ENCODE assay signal across 9 cellular contexts in the genomic region with DNA sequence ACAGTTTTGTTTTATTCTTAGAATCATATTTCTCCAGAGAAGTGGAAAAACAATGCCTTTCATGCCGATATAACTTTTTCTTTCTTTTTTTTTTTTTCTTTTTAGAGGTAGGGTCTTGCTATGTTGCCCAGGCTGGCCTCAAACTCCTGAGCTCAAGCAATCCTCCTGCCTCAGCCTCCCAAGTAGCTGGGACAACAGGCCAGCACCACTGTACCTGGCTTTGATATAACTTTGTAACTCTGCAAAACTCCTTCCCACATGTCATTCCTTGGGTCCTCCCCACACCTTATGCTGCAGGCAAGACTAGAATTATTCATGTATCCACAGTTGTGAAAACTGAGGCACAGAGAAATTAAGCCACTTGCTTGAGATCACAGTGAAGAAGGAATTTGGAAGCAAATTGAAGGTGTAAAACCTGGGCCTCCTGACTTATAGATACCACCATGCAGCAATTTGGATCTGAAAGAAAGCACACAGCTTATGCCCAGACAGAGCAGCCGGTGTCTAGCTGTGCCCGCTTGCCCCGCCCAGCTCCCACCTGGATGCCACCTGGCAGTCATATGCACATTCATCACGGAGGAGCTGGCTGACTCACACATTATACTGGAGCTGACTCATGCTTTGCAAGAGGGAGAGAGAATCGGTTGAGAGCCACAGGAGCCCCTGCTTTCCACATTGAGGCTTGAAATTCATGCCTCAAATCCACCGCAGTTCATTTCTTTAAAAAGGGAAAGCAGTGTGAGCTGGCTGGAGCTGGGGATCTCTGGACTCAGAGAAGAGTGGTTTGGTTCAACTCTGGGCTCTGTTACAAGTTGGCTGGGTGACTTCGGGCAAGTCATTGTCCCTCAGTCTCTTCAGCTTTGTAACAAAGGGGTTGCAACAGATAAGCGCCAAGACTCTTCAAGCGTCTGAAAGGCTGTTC. TPM values are rescaled to one million over a fixed set of nuclear protein-coding genes. Genes with fewer than 3 reads are reported as not detected.
DNase-seq lines count a peak whose midpoint lies in the region; ATAC-seq, FAIRE-seq and TF ChIP-seq lines count a peak whose summit lies in the region.
"Had no signal": no experiment of that assay in that cellular context is flagged by ENCODE, and none has a peak within 500 bp of the region (broad histone marks: within the 10 kb centered on the region; RNA-seq: fewer than 3 reads in every experiment).

No MANE protein-coding gene starts in this region.

- peak; percentile 40 for ATAC-seq in activated CD8-positive, alpha-beta T cell treated with anti-CD3 and anti-CD28 coated beads for 36 hours
- ATAC-seq in activated CD8-positive, alpha-beta T cell treated with anti-CD3 and anti-CD28 coated beads, Interleukin-2, amount 10 ng/mL, durations not matched to agents 7 days and 5 days: no peak
- ATAC-seq in GM21723 (IDR thresholded peaks at IDR 0.05; ENCODE audit: unreplicated experiment) (no peak), GM18505 (IDR thresholded peaks at IDR 0.05; ENCODE audit: unreplicated experiment) (no peak)

- intact Hi-C loops in activated CD8-positive, alpha-beta T cell treated with anti-CD3 and anti-CD28 coated beads for 36 hours (cut with micrococcal nuclease): no loop called here
- intact Hi-C loops in activated CD4-positive, alpha-beta T cell treated with anti-CD3 and anti-CD28 coated beads, Interleukin-2, amount 10 ng/mL, durations not matched to agents 24 days and 14 days (cut with micrococcal nuclease): no loop called here

- no peaks in the 10 kb centered on the region for H3K9me3 Mint-ChIP-seq in activated CD8-positive, alpha-beta T cell treated with anti-CD3 and anti-CD28 coated beads for 36 hours
- no peaks in the 10 kb centered on the region for H3K9me3 Mint-ChIP-seq in activated CD8-positive, alpha-beta T cell treated with anti-CD3 and anti-CD28 coated beads, Interleukin-2, amount 10 ng/mL, durations not matched to agents 7 days and 5 days (ENCODE audit: insufficient read depth)
- H3K9me3 Mint-ChIP-seq in activated CD4-positive, alpha-beta T cell treated with anti-CD3 and anti-CD28 coated beads, Interleukin-2, amount 10 ng/mL, durations not matched to agents 24 days and 14 days: no peaks in the 10 kb centered on the region
- H3K9me3 Mint-ChIP-seq: activated B cell treated with CpG ODN at 0.5 μM for 24 hours had no signal

- H3K36me3 Mint-ChIP-seq in activated CD8-positive, alpha-beta T cell treated with anti-CD3 and anti-CD28 coated beads for 36 hours (ENCODE audit: low read depth): no peaks in the 10 kb centered on the region
- H3K36me3 Mint-ChIP-seq in activated CD8-positive, alpha-beta T cell treated with anti-CD3 and anti-CD28 coated beads, Interleukin-2, amount 10 ng/mL, durations not matched to agents 7 days and 5 days (ENCODE audit: low read depth): no peaks in the 10 kb centered on the region
- H3K36me3 Mint-ChIP-seq in activated CD4-positive, alpha-beta T cell treated with anti-CD3 and anti-CD28 coated beads, Interleukin-2, amount 10 ng/mL, durations not matched to agents 24 days and 14 days (ENCODE audit: low read depth): no peaks in the 10 kb centered on the region

- DNase-seq in activated CD8-positive, alpha-beta T cell treated with anti-CD3 and anti-CD28 coated beads for 36 hours: peak; percentile 39
- no peak for DNase-seq in activated CD8-positive, alpha-beta T cell treated with anti-CD3 and anti-CD28 coated beads, Interleukin-2, amount 10 ng/mL, durations not matched to agents 7 days and 5 days
- peak; percentile 93 for DNase-seq in NCI-H226
- peak; percentile 98 for DNase-seq in bronchial epithelial cell (ENCODE audit: low read depth)
- peak; percentile 88 for DNase-seq in mucosa of gallbladder (ENCODE audit: low spot score)
- DNase-seq in activated CD4-positive, alpha-beta T cell treated with anti-CD3 and anti-CD28 coated beads, Interleukin-2, amount 10 ng/mL, durations not matched to agents 24 days and 14 days: no peak
- DNase-seq: activated B cell treated with CpG ODN at 0.5 μM for 24 hours had no signal

- H3K27me3 ChIP-seq in bronchial epithelial cell (ENCODE audit: control insufficient read depth, insufficient read depth, low read length): no peaks in the 10 kb centered on the region

- H3K27ac Mint-ChIP-seq in activated CD8-positive, alpha-beta T cell treated with anti-CD3 and anti-CD28 coated beads for 36 hours: no peak overlapping the region
- H3K27ac Mint-ChIP-seq in activated CD8-positive, alpha-beta T cell treated with anti-CD3 and anti-CD28 coated beads, Interleukin-2, amount 10 ng/mL, durations not matched to agents 7 days and 5 days: no peak overlapping the region
- no peak overlapping the region for H3K27ac Mint-ChIP-seq in activated CD4-positive, alpha-beta T cell treated with anti-CD3 and anti-CD28 coated beads, Interleukin-2, amount 10 ng/mL, durations not matched to agents 24 days and 14 days
- H3K27ac Mint-ChIP-seq: activated B cell treated with CpG ODN at 0.5 μM for 24 hours had no signal

- FAIRE-seq in bronchial epithelial cell (lab: Jason Lieb, UNC): peak; percentile 50

- peaks cover 4% of the 10 kb centered on the region for H3K36me3 ChIP-seq in bronchial epithelial cell (ENCODE audit: control insufficient read depth, insufficient read depth, low read length)

- peaks cover 12% of the 10 kb centered on the region for H3K4me1 Mint-ChIP-seq in activated CD8-positive, alpha-beta T cell treated with anti-CD3 and anti-CD28 coated beads for 36 hours (ENCODE audit: low read depth)
- H3K4me1 Mint-ChIP-seq in activated CD8-positive, alpha-beta T cell treated with anti-CD3 and anti-CD28 coated beads, Interleukin-2, amount 10 ng/mL, durations not matched to agents 7 days and 5 days (ENCODE audit: low read depth): peaks cover 17% of the 10 kb centered on the region
- H3K4me1 Mint-ChIP-seq in activated CD4-positive, alpha-beta T cell treated with anti-CD3 and anti-CD28 coated beads, Interleukin-2, amount 10 ng/mL, durations not matched to agents 24 days and 14 days: peaks cover 14% of the 10 kb centered on the region

- no peak overlapping the region for H3K4me3 ChIP-seq in bronchial epithelial cell (ENCODE audit: low read depth, low read length)

- peaks cover 5% of the 10 kb centered on the region for H3K27me3 Mint-ChIP-seq in activated CD8-positive, alpha-beta T cell treated with anti-CD3 and anti-CD28 coated beads for 36 hours
- peaks cover 5% of the 10 kb centered on the region for H3K27me3 Mint-ChIP-seq in activated CD8-positive, alpha-beta T cell treated with anti-CD3 and anti-CD28 coated beads, Interleukin-2, amount 10 ng/mL, durations not matched to agents 7 days and 5 days (ENCODE audit: low read depth)
- H3K27me3 Mint-ChIP-seq in activated CD4-positive, alpha-beta T cell treated with anti-CD3 and anti-CD28 coated beads, Interleukin-2, amount 10 ng/mL, durations not matched to agents 24 days and 14 days: peaks cover 4% of the 10 kb centered on the region
- H3K27me3 Mint-ChIP-seq: activated B cell treated with CpG ODN at 0.5 μM for 24 hours had no signal

- POLR2A ChIA-PET in activated CD8-positive, alpha-beta T cell treated with anti-CD3 and anti-CD28 coated beads for 36 hours (lab: Charles Lee): no interaction called here
- POLR2A ChIA-PET in activated CD8-positive, alpha-beta T cell treated with anti-CD3 and anti-CD28 coated beads, Interleukin-2, amount 10 ng/mL, durations not matched to agents 7 days and 5 days (lab: Charles Lee): no interaction called here

- CTCF ChIA-PET in activated CD8-positive, alpha-beta T cell treated with anti-CD3 and anti-CD28 coated beads for 36 hours (lab: Charles Lee): interaction anchor here (0.7 to 0.8 kb wide), 2 partner anchors 107 to 109 kb away, joined by 3 read pairs; no protein-coding TSS in a partner anchor
- CTCF ChIA-PET in activated CD8-positive, alpha-beta T cell treated with anti-CD3 and anti-CD28 coated beads, Interleukin-2, amount 10 ng/mL, durations not matched to agents 7 days and 5 days (lab: Charles Lee): interaction anchor here (1.2 to 1.5 kb wide), 2 partner anchors 44 kb away, joined by 4 read pairs; no protein-coding TSS in a partner anchor

- no peak for TF ChIP-seq POLR2A in GM18505 (IDR thresholded peaks at IDR 0.05; ENCODE audit: borderline replicate concordance, extremely low read depth, insufficient read depth, insufficient read length)

- no peak overlapping the region for H3K4me3 Mint-ChIP-seq in activated CD8-positive, alpha-beta T cell treated with anti-CD3 and anti-CD28 coated beads for 36 hours
- H3K4me3 Mint-ChIP-seq in activated CD8-positive, alpha-beta T cell treated with anti-CD3 and anti-CD28 coated beads, Interleukin-2, amount 10 ng/mL, durations not matched to agents 7 days and 5 days: no peak overlapping the region
- H3K4me3 Mint-ChIP-seq in activated CD4-positive, alpha-beta T cell treated with anti-CD3 and anti-CD28 coated beads, Interleukin-2, amount 10 ng/mL, durations not matched to agents 24 days and 14 days: no peak overlapping the region
- H3K4me3 Mint-ChIP-seq: activated B cell treated with CpG ODN at 0.5 μM for 24 hours had no signal

- no peak for TF ChIP-seq CTCF in activated CD8-positive, alpha-beta T cell treated with anti-CD3 and anti-CD28 coated beads for 36 hours (IDR thresholded peaks at IDR 0.05)
- no peak for TF ChIP-seq CTCF in bronchial epithelial cell (IDR thresholded peaks at IDR 0.05; ENCODE audit: insufficient read depth, low read length, severe bottlenecking)

RNA-seq across cellular contexts. Expression of a gene that starts 8.3 kb away (rescaled TPM):
- total RNA-seq in activated CD8-positive, alpha-beta T cell treated with anti-CD3 and anti-CD28 coated beads for 36 hours: 100 to 1,000 TPM; 158 to 162 TPM
- 100 to 1,000 TPM; 113 to 123 TPM for total RNA-seq in activated CD8-positive, alpha-beta T cell treated with anti-CD3 and anti-CD28 coated beads, Interleukin-2, amount 10 ng/mL, durations not matched to agents 7 days and 5 days
- total RNA-seq in bronchial epithelial cell: 1,197 and 1,905 TPM in 2 replicates
- 142 TPM for total RNA-seq in mucosa of gallbladder
- 135 and 144 TPM in 2 replicates for total RNA-seq in activated CD4-positive, alpha-beta T cell treated with anti-CD3 and anti-CD28 coated beads, Interleukin-2, amount 10 ng/mL, durations not matched to agents 24 days and 14 days

Comparison
In these comparisons a context has a peak if more than half of its experiments do, and no peak if none do; other contexts are left out.
1. DNase-seq: peak in activated CD8-positive, alpha-beta T cell treated with anti-CD3 and anti-CD28 coated beads for 36 hours (single experiment), NCI-H226 (single experiment), bronchial epithelial cell (single experiment) and mucosa of gallbladder (single experiment); none in activated CD8-positive, alpha-beta T cell treated with anti-CD3 and anti-CD28 coated beads, Interleukin-2, amount 10 ng/mL, durations not matched to agents 7 days and 5 days (single experiment) and activated CD4-positive, alpha-beta T cell treated with anti-CD3 and anti-CD28 coated beads, Interleukin-2, amount 10 ng/mL, durations not matched to agents 24 days and 14 days (single experiment).